ENCODE assay signal across 27 cellular contexts in the genomic region with DNA sequence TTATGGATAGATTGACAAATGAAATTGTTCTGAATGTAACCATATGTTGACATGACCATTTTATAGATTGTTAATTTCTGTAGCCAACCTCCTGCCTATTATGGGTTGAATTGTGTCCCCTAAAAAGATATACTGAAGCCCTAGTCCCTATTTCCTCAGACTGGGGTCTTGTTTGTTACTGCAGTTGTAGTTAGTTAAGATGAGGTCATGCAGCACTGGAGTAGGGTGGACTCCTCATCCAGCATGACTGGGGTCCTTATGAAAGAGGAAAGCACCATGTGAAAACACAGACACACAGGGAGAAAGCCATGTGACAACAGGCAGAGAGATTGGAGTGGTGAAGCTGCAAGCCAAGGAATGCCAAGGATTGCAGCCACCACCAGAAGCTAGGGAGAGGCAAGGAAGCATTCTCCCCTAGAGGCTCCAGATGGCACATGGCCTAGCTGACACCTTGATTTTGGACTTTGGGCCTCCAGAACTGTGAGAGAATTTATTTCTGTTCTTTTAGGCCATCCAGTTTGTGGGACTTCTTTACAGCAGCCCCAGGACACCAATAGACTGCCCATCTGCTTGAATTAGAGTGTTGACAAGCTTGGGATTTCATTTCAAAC. TPM values are rescaled to one million over a fixed set of nuclear protein-coding genes. Genes with fewer than 3 reads are reported as not detected.
A peak's percentile ranks its signal among the peaks of the same experiment; 100 is the strongest.
DNase-seq lines count a peak whose midpoint lies in the region; ATAC-seq and TF ChIP-seq lines count a peak whose summit lies in the region.
"Had no signal": no experiment of that assay in that cellular context is flagged by ENCODE, and none has a peak within 500 bp of the region (broad histone marks: within the 10 kb centered on the region; RNA-seq: fewer than 3 reads in every experiment).

No MANE protein-coding gene starts in this region.

- peaks cover 15% of the 10 kb centered on the region for H3K4me1 ChIP-seq in GM23248 (ENCODE audit: insufficient read depth)
- H3K4me1 ChIP-seq: breast epithelium, testis, uterus had no signal

- peak; percentile 31 for DNase-seq in NCI-H82 (lab: John Stamatoyannopoulos, UW)
- DNase-seq in NCI-H82 treated with DMSO at 0.1 percent for 48 hours (lab: John Stamatoyannopoulos, UW; ENCODE audit: unreplicated experiment) = no peak
- peak; percentile 0 for DNase-seq in GM23248
- DNase-seq in T-cell = no peak
- no peak for DNase-seq in left lobe of liver (ENCODE audit: low spot score)
- DNase-seq in NK-92 (lab: John Stamatoyannopoulos, UW; ENCODE audit: unreplicated experiment) = no peak
- DNase-seq: activated CD4-positive, alpha-beta T cell treated with anti-CD3 and anti-CD28 coated beads for 1 hour; activated gamma-delta T cell treated with Interleukin-2 at 50 U/mL for 16 hours; activated T-cell treated with anti-CD3 and anti-CD28 coated beads, Interleukin-2, amount 50 U/mL, for 24 hours; adrenal gland; DND-41; effector CD8-positive, alpha-beta T cell; foreskin melanocyte; left ventricle myocardium inferior; MG63; NCI-H1694 treated with DMSO at 0.1 percent for 48 hours; NCI-H526 treated with DMSO at 0.1 percent for 48 hours; Right ventricle myocardium superior; spleen; stimulated activated CD4-positive, alpha-beta T cell treated with anti-CD3 and anti-CD28 coated beads, Interleukin-4, amount 100 ng/mL, for 1 hour; stimulated activated naive B cell treated with anti-CD40 and anti-IgM and Interleukin-4, amounts not matched to agents 10 μg/mL and 1 μg/mL and 100 μg/mL, for 72 hours; testis; uterus had no signal

- peaks cover 54% of the 10 kb centered on the region for H3K79me2 ChIP-seq in GM23248 (ENCODE audit: insufficient read depth)

- H3K36me3 Mint-ChIP-seq in T-cell = peaks cover 9% of the 10 kb centered on the region

- H3K9me3 ChIP-seq in GM23248 (ENCODE audit: low read depth) = no peaks in the 10 kb centered on the region
- H3K9me3 ChIP-seq: adrenal gland, breast epithelium, MG63, spleen, testis, uterus had no signal

- CTCF ChIA-PET in T-cell (lab: Charles Lee) = interaction anchor here in 1 of 2 donors (1.1 kb wide), 1 partner anchor 11 kb away, joined by 3 read pairs; no protein-coding TSS in a partner anchor

- no peaks in the 10 kb centered on the region for H3K9me2 ChIP-seq in GM23248 (ENCODE audit: insufficient read depth)

- H2AFZ ChIP-seq in GM23248 = no peak overlapping the region

- no peaks in the 10 kb centered on the region for H3K36me3 ChIP-seq in GM23248 (ENCODE audit: low read depth)
- H3K36me3 ChIP-seq: adrenal gland, breast epithelium, left ventricle myocardium inferior, MG63, spleen, uterus had no signal

- H3K4me3 ChIP-seq in GM23248 = no peak overlapping the region
- H3K4me3 ChIP-seq: adrenal gland, breast epithelium, left ventricle myocardium inferior, MG63, spleen, testis, uterus had no signal

- no peaks in the 10 kb centered on the region for H3K9me3 Mint-ChIP-seq in T-cell
- H3K9me3 Mint-ChIP-seq: activated T-cell treated with anti-CD3 and anti-CD28 coated beads, Interleukin-2, amount 50 U/mL, for 24 hours; stimulated activated naive B cell treated with anti-CD40 and anti-IgM and Interleukin-4, amounts not matched to agents 10 μg/mL and 1 μg/mL and 100 μg/mL, for 72 hours had no signal

- H4K20me1 ChIP-seq in GM23248 (ENCODE audit: insufficient read depth) = no peaks in the 10 kb centered on the region

- no peak overlapping the region for H3K4me3 Mint-ChIP-seq in T-cell
- H3K4me3 Mint-ChIP-seq: activated T-cell treated with anti-CD3 and anti-CD28 coated beads, Interleukin-2, amount 50 U/mL, for 24 hours; nephron; stimulated activated naive B cell treated with anti-CD40 and anti-IgM and Interleukin-4, amounts not matched to agents 10 μg/mL and 1 μg/mL and 100 μg/mL, for 72 hours had no signal

- POLR2A ChIA-PET in T-cell (lab: Charles Lee) = no interaction called here

- H3K27ac ChIP-seq in GM23248 = 0 out of 2 replicates have a peak overlapping the region, but pooled peaks have one; percentile 61
- H3K27ac ChIP-seq: breast epithelium, left ventricle myocardium inferior, spleen, testis, uterus had no signal

- no peaks in the 10 kb centered on the region for H3K27me3 ChIP-seq in GM23248 (replicated peaks; ENCODE audit: insufficient read depth)
- H3K27me3 ChIP-seq: adrenal gland, MG63, spleen, testis, uterus had no signal

- H3K27ac Mint-ChIP-seq in T-cell = peak overlapping the region; percentile 35 to 53
- H3K27ac Mint-ChIP-seq: activated T-cell treated with anti-CD3 and anti-CD28 coated beads, Interleukin-2, amount 50 U/mL, for 24 hours; nephron; stimulated activated naive B cell treated with anti-CD40 and anti-IgM and Interleukin-4, amounts not matched to agents 10 μg/mL and 1 μg/mL and 100 μg/mL, for 72 hours had no signal

- ATAC-seq in T-cell (replicated peaks in 1 of 4) = no peak
- ATAC-seq in left lobe of liver = peak; percentile 56
- no peak for ATAC-seq in GM18505 (IDR thresholded peaks at IDR 0.05; ENCODE audit: unreplicated experiment)
- ATAC-seq in GM21423 (IDR thresholded peaks at IDR 0.05; ENCODE audit: unreplicated experiment) = no peak

- TF ChIP-seq POLR2A in GM18505 (IDR thresholded peaks at IDR 0.05; ENCODE audit: borderline replicate concordance, extremely low read depth, insufficient read depth, insufficient read length) = no peak

- H3K9ac ChIP-seq in GM23248 = no peak overlapping the region

- H3K4me1 Mint-ChIP-seq in T-cell = peaks cover 19 to 58% (median 31%) of the 10 kb centered on the region in 3 donors

- H3K27me3 Mint-ChIP-seq in T-cell = no peaks in the 10 kb centered on the region
- H3K27me3 Mint-ChIP-seq: activated T-cell treated with anti-CD3 and anti-CD28 coated beads, Interleukin-2, amount 50 U/mL, for 24 hours; stimulated activated naive B cell treated with anti-CD40 and anti-IgM and Interleukin-4, amounts not matched to agents 10 μg/mL and 1 μg/mL and 100 μg/mL, for 72 hours had no signal

- peaks cover 20% of the 10 kb centered on the region for H3F3A ChIP-seq in GM23248 (ENCODE audit: insufficient read depth)

- H3K4me2 ChIP-seq in GM23248 (ENCODE audit: unreplicated experiment) = no peak overlapping the region

- in situ Hi-C loops in GM23248 (cut with MboI) = loop anchor here (25.0 kb wide), 1 partner anchor 620 kb away; no protein-coding TSS in a partner anchor

RNA-seq across cellular contexts. Expression of a gene that starts 14.0 kb away (rescaled TPM):
- 8.0 and 8.9 TPM in 2 replicates for total RNA-seq in GM23248 (2014; rRNA removed; shearing (Covaris generic))
- polyA plus RNA-seq in GM23248 (2016; fragmentation: Nextera tagmentation; extraction: Ambion mirVana) = 8.1 and 8.5 TPM in 2 replicates
- 10 to 100 TPM; 15.8 to 29.7 (median 20.3) TPM for total RNA-seq in T-cell
- 17.2 TPM for total RNA-seq in left lobe of liver

Comparison
In these comparisons a context has a peak if more than half of its experiments do, and no peak if none do; other contexts are left out.
1. DNase-seq: peak in NCI-H82 (single experiment) and GM23248 (single experiment); none in NCI-H82 treated with DMSO at 0.1 percent for 48 hours (single experiment), T-cell (0 of 34), left lobe of liver (single experiment) and NK-92 (single experiment).